ENCODE assay signal across 2 cellular contexts in the genomic region with DNA sequence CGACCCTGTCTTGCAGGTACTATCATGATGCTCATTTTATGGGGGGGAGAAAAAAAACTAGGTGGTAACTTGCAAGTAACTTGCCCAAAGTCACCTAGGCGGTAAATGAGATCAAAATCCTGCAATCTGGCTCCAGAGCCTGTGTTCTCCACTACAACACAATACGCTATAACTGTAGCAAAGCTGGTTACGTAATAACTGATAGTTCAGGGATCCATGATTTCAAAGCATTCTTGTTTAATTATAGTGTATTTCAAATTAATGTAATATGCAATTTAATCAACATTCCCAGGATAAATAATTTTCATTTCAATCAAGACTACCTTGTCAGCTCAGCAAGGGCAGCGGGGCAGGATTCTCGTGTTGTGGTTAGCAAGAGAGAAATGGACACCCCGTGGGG.
TF ChIP-seq lines count a peak whose summit lies in the region.

No MANE protein-coding gene starts in this region.

TF ChIP-seq in HepG2, 621 proteins besides CTCF, POLR2A, EP300 and RAD21:
- TF ChIP-seq POLR2G (IDR thresholded peaks at IDR 0.05; ENCODE audit: low read depth, low read length) (no peak), CEBPB (IDR thresholded peaks at IDR 0.05; ENCODE audit: borderline replicate concordance, low read depth, low read length) (peak; percentile 70)

TF ChIP-seq in K562, 482 proteins besides CTCF, POLR2A, EP300 and RAD21:
- no peak for TF ChIP-seq CEBPG (CRISPR knock-in tag; IDR thresholded peaks at IDR 0.05)
- peak; percentile 52 to 59; a peak in 3 of 4 replicates for TF ChIP-seq CEBPG (tag; conservative IDR thresholded peaks at IDR 0.05 in 1 of 2, IDR thresholded peaks at IDR 0.05 in 1 of 2)
- TF ChIP-seq KAT8 (IDR thresholded peaks at IDR 0.05; ENCODE audit: low read depth): no peak
- no peak for TF ChIP-seq NCOA2 (IDR thresholded peaks at IDR 0.05; ENCODE audit: partially characterized antibody in 2 of 2)
- TF ChIP-seq CEBPB (tag; IDR thresholded peaks at IDR 0.05): peak; percentile 74
